In genomic region chrX:69538321-69538876, GRCh38 we compare ENCODE assay signal across 8 cellular contexts. TPM values are rescaled to one million over a fixed set of nuclear protein-coding genes. Genes with fewer than 3 reads are reported as not detected.
DNase-seq lines count a peak whose midpoint lies in the region; ATAC-seq and TF ChIP-seq lines count a peak whose summit lies in the region.

No MANE protein-coding gene starts in this region.

- no peak for TF ChIP-seq POLR2A in adrenal gland (IDR thresholded peaks at IDR 0.05)

- no peaks in the 10 kb centered on the region for H3K9me3 ChIP-seq in adrenal gland (replicated peaks in 1 of 3)
- H3K9me3 ChIP-seq in right atrium auricular region = no peaks in the 10 kb centered on the region
- no peaks in the 10 kb centered on the region for H3K9me3 ChIP-seq in aorta (ENCODE audit: control insufficient read depth, low read length)

- H3K27me3 ChIP-seq in adrenal gland = no peaks in the 10 kb centered on the region
- no peaks in the 10 kb centered on the region for H3K27me3 ChIP-seq in right atrium auricular region
- H3K27me3 ChIP-seq in aorta (ENCODE audit: control insufficient read depth in 1 of 2, insufficient read depth in 2 of 2, low read length in 1 of 2) = no peaks in the 10 kb centered on the region

- peak; percentile 85 for ATAC-seq in GM19023 (IDR thresholded peaks at IDR 0.05; ENCODE audit: unreplicated experiment)
- ATAC-seq in HG03457 (IDR thresholded peaks at IDR 0.05; ENCODE audit: unreplicated experiment) = peak; percentile 89
- ATAC-seq in aorta (ENCODE audit: low FRiP score) = peak; percentile 89

- WGBS in adrenal gland, 4 donors = 3 to 45% (median 14%) methylated on average over 14 to 45 of the region's 45 CpGs
- WGBS in aorta, 2 donors = 3 to 16% methylated on average over 45 of the region's 45 CpGs

- H3K4me1 ChIP-seq in adrenal gland (replicated peaks in 1 of 2) (peaks cover 0 to 3% of the 10 kb centered on the region in 2 donors), right atrium auricular region (peaks cover 0 to 6% of the 10 kb centered on the region in 2 donors), aorta (ENCODE audit: control insufficient read depth in 1 of 2, insufficient read depth in 2 of 2, low read length in 2 of 2) (no peaks in the 10 kb centered on the region)

- DNase-seq in AG09309 (ENCODE audit: low read depth) (no peak), SW480 (ENCODE audit: low spot score) (peak; percentile 34), adrenal gland (peak; percentile 66 to 83 (median 78)), right atrium auricular region (ENCODE audit: low spot score) (peak; percentile 62), retinal pigment epithelial cell (ENCODE audit: low read depth) (no peak), aorta (peak; percentile 84 to 93)

- intact Hi-C loops in adrenal gland (cut with DNase I) = loop anchor here in 1 of 2 donors (5.0 kb wide), 2 partner anchors 79 to 494 kb away; partner anchors contain the start of gene EDA
- intact Hi-C loops in aorta (cut with DNase I) = loop anchor here in 1 of 2 donors (5.0 to 10.0 kb wide), 3 partner anchors 79 to 556 kb away; partner anchors contain the start of gene EDA

- H3K36me3 ChIP-seq in adrenal gland (replicated peaks in 1 of 2) (no peaks in the 10 kb centered on the region), right atrium auricular region (no peaks in the 10 kb centered on the region), aorta (ENCODE audit: control insufficient read depth in 1 of 2, insufficient read depth in 2 of 2, low read length in 1 of 2) (no peaks in the 10 kb centered on the region)

- H3K4me3 ChIP-seq in AG09309 (ENCODE audit: control insufficient read depth, low read depth, low read length) = peak overlapping the region; percentile 43
- peak overlapping the region in 2 of 4 donors; percentile 14 to 57 for H3K4me3 ChIP-seq in adrenal gland
- H3K4me3 ChIP-seq in right atrium auricular region = peak overlapping the region; percentile 27 to 48
- H3K4me3 ChIP-seq in retinal pigment epithelial cell (ENCODE audit: low read length) = peak overlapping the region; percentile 40
- no peak overlapping the region for H3K4me3 ChIP-seq in aorta (ENCODE audit: low read length in 2 of 2)

- H3K27ac ChIP-seq in adrenal gland = peak overlapping the region in 1 of 5 donors; percentile 48
- peak overlapping the region; percentile 40 to 48 for H3K27ac ChIP-seq in right atrium auricular region
- no peak overlapping the region for H3K27ac ChIP-seq in aorta (ENCODE audit: low read depth in 1 of 2, low read length in 2 of 2)

- TF ChIP-seq CTCF in AG09309 (IDR thresholded peaks at IDR 0.05; ENCODE audit: control insufficient read depth, insufficient read depth, low read depth, low read length, missing control alignments) = peak; percentile 76
- TF ChIP-seq CTCF in adrenal gland (IDR thresholded peaks at IDR 0.05) = peak; percentile 57 to 89 (median 77)
- peak; percentile 73 to 86 for TF ChIP-seq CTCF in right atrium auricular region (IDR thresholded peaks at IDR 0.05)
- TF ChIP-seq CTCF in retinal pigment epithelial cell (conservative IDR thresholded peaks at IDR 0.05; ENCODE audit: low read depth, low read length) = peak; percentile 73

RNA-seq across cellular contexts. Expression of gene NALF2, which starts 34.3 kb away (rescaled TPM):
- total RNA-seq in adrenal gland (1 to 10 TPM in 3 of 8 donors, under 1 TPM in 5; 0.26 to 1.2 (median 0.85) TPM), right atrium auricular region (10 to 100 TPM; 35.5 to 62.7 TPM), aorta (under 1 TPM in 1 of 2 donors, not detected in 1; 0.26 TPM)
- polyA plus RNA-seq in adrenal gland (1 to 10 TPM in 2 of 3 donors, under 1 TPM in 1; 0.77 to 2.7 (median 1.4) TPM), aorta (under 1 TPM in 1 of 2 donors, not detected in 1; 0.13 TPM)

Comparison
In these comparisons a context has a peak if more than half of its experiments do, and no peak if none do; other contexts are left out.
1. DNase-seq: peak in SW480 (single experiment), adrenal gland (7 of 7), right atrium auricular region (single experiment) and aorta (2 of 2); none in AG09309 (single experiment) and retinal pigment epithelial cell (single experiment).
2. H3K4me3 ChIP-seq: peak in AG09309 (single experiment), right atrium auricular region (2 of 2) and retinal pigment epithelial cell (single experiment); none in aorta (0 of 2).
3. H3K27ac ChIP-seq: peak in right atrium auricular region (2 of 2); none in aorta (0 of 2).
4. RNA of gene NALF2, which starts 34.3 kb away (total RNA-seq): 35.5 to 62.7 TPM in right atrium auricular region; 0.26 to 1.2 TPM in adrenal gland and 0.26 TPM in aorta; every median in the first group is over 10 times any median in the second.
5. Peak in every context shown above with its lines, with median percentiles within 50 percentile points of each other: CTCF ChIP-seq and ATAC-seq.